ENCODE assay signal across 8 cellular contexts in genomic region chr17:17300624-17301568, GRCh38. TPM values are rescaled to one million over a fixed set of nuclear protein-coding genes. Genes with fewer than 3 reads are reported as not detected.
DNase-seq lines count a peak whose midpoint lies in the region; ATAC-seq and TF ChIP-seq lines count a peak whose summit lies in the region.

No MANE protein-coding gene starts in this region.

- H4K20me1 ChIP-seq in osteoblast (ENCODE audit: insufficient read depth, low read length) = no peaks in the 10 kb centered on the region

- peak overlapping the region; percentile 45 for H3K4me3 ChIP-seq in GM06990 (replicated peaks; ENCODE audit: low read depth, low read length)
- peak overlapping the region; percentile 66 for H3K4me3 ChIP-seq in osteoblast (ENCODE audit: insufficient read depth, low read length)
- no peak overlapping the region for H3K4me3 ChIP-seq in aorta (ENCODE audit: low read length in 2 of 2)

- no peaks in the 10 kb centered on the region for H3K79me2 ChIP-seq in osteoblast (ENCODE audit: insufficient read depth, low read length)

- H3K27me3 ChIP-seq in GM06990 (replicated peaks; ENCODE audit: control insufficient read depth, insufficient read depth, low read length) (no peaks in the 10 kb centered on the region), osteoblast (ENCODE audit: insufficient read depth, low read length) (no peaks in the 10 kb centered on the region), aorta (ENCODE audit: control insufficient read depth in 1 of 2, insufficient read depth in 2 of 2, low read length in 1 of 2) (no peaks in the 10 kb centered on the region)

- H3K27ac Mint-ChIP-seq in activated T-cell treated with anti-CD3 and anti-CD28 coated beads, Interleukin-2, amount 50 U/mL, for 72 hours = no peak overlapping the region

- H3K9me3 Mint-ChIP-seq in activated T-cell treated with anti-CD3 and anti-CD28 coated beads, Interleukin-2, amount 50 U/mL, for 72 hours = peaks cover 0 to 2% of the 10 kb centered on the region in 2 donors

- ATAC-seq in activated T-cell treated with anti-CD3 and anti-CD28 coated beads, Interleukin-2, amount 50 U/mL, for 72 hours (replicated peaks in 1 of 2) = peak; percentile 49 to 50
- peak; percentile 78 for ATAC-seq in aorta (ENCODE audit: low FRiP score)

- H3K36me3 ChIP-seq in GM06990 (ENCODE audit: control insufficient read depth, insufficient read depth, low read length) = no peaks in the 10 kb centered on the region
- no peaks in the 10 kb centered on the region for H3K36me3 ChIP-seq in osteoblast (ENCODE audit: insufficient read depth, low read length)
- H3K36me3 ChIP-seq in aorta (ENCODE audit: control insufficient read depth in 1 of 2, insufficient read depth in 2 of 2, low read length in 1 of 2) = no peaks in the 10 kb centered on the region

- TF ChIP-seq CTCF in GM06990 (IDR thresholded peaks at IDR 0.05; ENCODE audit: insufficient read depth, low read length, poor library complexity, severe bottlenecking) (no peak), osteoblast (IDR thresholded peaks at IDR 0.05; ENCODE audit: extremely low read depth, low read depth, low read length) (no peak)

- H3K36me3 Mint-ChIP-seq in activated T-cell treated with anti-CD3 and anti-CD28 coated beads, Interleukin-2, amount 50 U/mL, for 72 hours (ENCODE audit: insufficient read depth in 2 of 2) = no peaks in the 10 kb centered on the region

- WGBS in aorta, 2 donors = 9 to 10% methylated on average over 34 to 35 of the region's 35 CpGs

- H2AFZ ChIP-seq in osteoblast (ENCODE audit: low read length) = peak overlapping the region; percentile 93

- H3K27me3 Mint-ChIP-seq in activated T-cell treated with anti-CD3 and anti-CD28 coated beads, Interleukin-2, amount 50 U/mL, for 72 hours (ENCODE audit: low read depth) = no peaks in the 10 kb centered on the region

- H3K9me3 ChIP-seq in osteoblast (ENCODE audit: low read depth, low read length) (no peaks in the 10 kb centered on the region), aorta (ENCODE audit: control insufficient read depth, low read length) (no peaks in the 10 kb centered on the region)

- peak overlapping the region; percentile 77 for H3K4me2 ChIP-seq in osteoblast (ENCODE audit: insufficient read depth, low read length)

- intact Hi-C loops in aorta (cut with DNase I) = loop anchor here in 1 of 2 donors (10.0 kb wide), 1 partner anchor 296 kb away; no protein-coding TSS in a partner anchor

- peaks cover 54% of the 10 kb centered on the region for H3K4me1 Mint-ChIP-seq in activated T-cell treated with anti-CD3 and anti-CD28 coated beads, Interleukin-2, amount 50 U/mL, for 72 hours (ENCODE audit: low read depth)

- H3K4me1 ChIP-seq in osteoblast (ENCODE audit: insufficient read depth, low read length) (peaks cover 35% of the 10 kb centered on the region), aorta (ENCODE audit: control insufficient read depth in 1 of 2, insufficient read depth in 2 of 2, low read length in 2 of 2) (no peaks in the 10 kb centered on the region)

- no peak overlapping the region for H3K27ac ChIP-seq in osteoblast (ENCODE audit: low read depth, low read length)
- H3K27ac ChIP-seq in aorta (ENCODE audit: low read depth in 1 of 2, low read length in 2 of 2) = peak overlapping the region in 1 of 2 donors; percentile 30

- peak; percentile 64 for DNase-seq in GM06990 (ENCODE audit: extremely low read depth, insufficient read length)
- DNase-seq in NCI-H526 (lab: John Stamatoyannopoulos, UW) = peak; percentile 3 to 52
- peak; percentile 60 to 67 for DNase-seq in activated T-cell treated with anti-CD3 and anti-CD28 coated beads, Interleukin-2, amount 50 U/mL, for 72 hours
- DNase-seq in foreskin melanocyte = peak; percentile 56
- DNase-seq in osteoblast (ENCODE audit: insufficient read length, low spot score, missing footprints) = peak; percentile 91
- DNase-seq in aorta = peak; percentile 75 to 83
- DNase-seq in mesenteric fat pad (ENCODE audit: low spot score) = no peak
- DNase-seq in inferior parietal cortex (ENCODE audit: extremely low spot score) = no peak

- H3K4me3 Mint-ChIP-seq in activated T-cell treated with anti-CD3 and anti-CD28 coated beads, Interleukin-2, amount 50 U/mL, for 72 hours = peak overlapping the region; percentile 71 to 78

RNA-seq across cellular contexts. Expression of gene NT5M, which starts 2.3 kb away (rescaled TPM):
- 10 to 100 TPM in 1 of 2 donors, 1 to 10 TPM in 1; 8.7 to 11.0 TPM for total RNA-seq in activated T-cell treated with anti-CD3 and anti-CD28 coated beads, Interleukin-2, amount 50 U/mL, for 72 hours
- total RNA-seq in osteoblast = 0.36 and 1.2 TPM in 2 replicates
- total RNA-seq in aorta = 1 to 10 TPM; 1.2 to 2.2 TPM
- 1 to 10 TPM in 1 of 2 donors, not detected in 1; 1.6 TPM for polyA plus RNA-seq in aorta
- total RNA-seq in mesenteric fat pad = 2.1 TPM

RNA-seq across cellular contexts. Expression of gene COPS3, which starts 19.9 kb away (rescaled TPM):
- 10 to 100 TPM; 77.7 to 89.0 TPM for total RNA-seq in activated T-cell treated with anti-CD3 and anti-CD28 coated beads, Interleukin-2, amount 50 U/mL, for 72 hours
- total RNA-seq in osteoblast (76.0 and 78.5 TPM in 2 replicates), aorta (10 to 100 TPM; 39.2 to 40.3 TPM), mesenteric fat pad (47.5 TPM)
- polyA plus RNA-seq in aorta = 10 to 100 TPM; 32.5 to 39.3 TPM

Comparison
In these comparisons a context has a peak if more than half of its experiments do, and no peak if none do; other contexts are left out.
1. DNase-seq: peak in GM06990 (single experiment), NCI-H526 (2 of 2), activated T-cell treated with anti-CD3 and anti-CD28 coated beads, Interleukin-2, amount 50 U/mL, for 72 hours (2 of 2), foreskin melanocyte (single experiment), osteoblast (single experiment) and aorta (2 of 2); none in mesenteric fat pad (single experiment) and inferior parietal cortex (single experiment).
2. H3K4me3 ChIP-seq: peak in GM06990 (single experiment) and osteoblast (single experiment); none in aorta (0 of 2).